ENCODE assay signal across 1 cellular context in the genomic region with DNA sequence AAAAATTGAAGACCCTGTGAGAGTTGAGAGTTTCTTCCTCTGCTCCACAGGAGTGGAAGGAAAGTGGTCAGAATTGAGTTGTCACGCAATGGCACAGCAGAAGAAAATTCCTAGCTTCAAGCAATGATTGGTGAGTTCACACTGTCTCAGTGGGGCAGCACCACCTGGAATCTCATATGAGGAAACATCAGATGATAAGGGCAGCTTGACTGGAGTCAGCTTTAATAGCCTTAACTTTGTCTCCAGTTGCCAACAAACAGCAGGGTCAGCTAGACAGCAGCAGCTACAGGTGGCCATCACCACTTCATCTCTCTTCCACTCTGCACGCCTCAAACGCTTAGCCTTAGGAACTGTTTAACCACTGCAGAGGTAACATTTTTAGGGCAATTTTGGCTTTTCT.
TF ChIP-seq lines count a peak whose summit lies in the region.

No MANE protein-coding gene starts in this region.

TF ChIP-seq in HEK293, 187 proteins besides CTCF, POLR2A, EP300 and RAD21 (continued from another document):
- TF ChIP-seq, protein P1, sequence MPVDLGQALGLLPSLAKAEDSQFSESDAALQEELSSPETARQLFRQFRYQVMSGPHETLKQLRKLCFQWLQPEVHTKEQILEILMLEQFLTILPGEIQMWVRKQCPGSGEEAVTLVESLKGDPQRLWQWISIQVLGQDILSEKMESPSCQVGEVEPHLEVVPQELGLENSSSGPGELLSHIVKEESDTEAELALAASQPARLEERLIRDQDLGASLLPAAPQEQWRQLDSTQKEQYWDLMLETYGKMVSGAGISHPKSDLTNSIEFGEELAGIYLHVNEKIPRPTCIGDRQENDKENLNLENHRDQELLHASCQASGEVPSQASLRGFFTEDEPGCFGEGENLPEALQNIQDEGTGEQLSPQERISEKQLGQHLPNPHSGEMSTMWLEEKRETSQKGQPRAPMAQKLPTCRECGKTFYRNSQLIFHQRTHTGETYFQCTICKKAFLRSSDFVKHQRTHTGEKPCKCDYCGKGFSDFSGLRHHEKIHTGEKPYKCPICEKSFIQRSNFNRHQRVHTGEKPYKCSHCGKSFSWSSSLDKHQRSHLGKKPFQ (tag by site-specific recombination; IDR thresholded peaks at IDR 0.05), result peak; percentile 72
- TF ChIP-seq ZNF610 (tag by site-specific recombination; IDR thresholded peaks at IDR 0.05; ENCODE audit: borderline replicate concordance) (no peak), ZNF600 (tag by site-specific recombination; IDR thresholded peaks at IDR 0.05) (0 out of 2 replicates have a peak, but pooled peaks have one; percentile 27), SCRT2 (tag by site-specific recombination; IDR thresholded peaks at IDR 0.05) (peak; percentile 95), ZBTB8A (tag by site-specific recombination; IDR thresholded peaks at IDR 0.05) (no peak), ZNF548 (tag by site-specific recombination; IDR thresholded peaks at IDR 0.05) (no peak)
- TF ChIP-seq, protein P2, sequence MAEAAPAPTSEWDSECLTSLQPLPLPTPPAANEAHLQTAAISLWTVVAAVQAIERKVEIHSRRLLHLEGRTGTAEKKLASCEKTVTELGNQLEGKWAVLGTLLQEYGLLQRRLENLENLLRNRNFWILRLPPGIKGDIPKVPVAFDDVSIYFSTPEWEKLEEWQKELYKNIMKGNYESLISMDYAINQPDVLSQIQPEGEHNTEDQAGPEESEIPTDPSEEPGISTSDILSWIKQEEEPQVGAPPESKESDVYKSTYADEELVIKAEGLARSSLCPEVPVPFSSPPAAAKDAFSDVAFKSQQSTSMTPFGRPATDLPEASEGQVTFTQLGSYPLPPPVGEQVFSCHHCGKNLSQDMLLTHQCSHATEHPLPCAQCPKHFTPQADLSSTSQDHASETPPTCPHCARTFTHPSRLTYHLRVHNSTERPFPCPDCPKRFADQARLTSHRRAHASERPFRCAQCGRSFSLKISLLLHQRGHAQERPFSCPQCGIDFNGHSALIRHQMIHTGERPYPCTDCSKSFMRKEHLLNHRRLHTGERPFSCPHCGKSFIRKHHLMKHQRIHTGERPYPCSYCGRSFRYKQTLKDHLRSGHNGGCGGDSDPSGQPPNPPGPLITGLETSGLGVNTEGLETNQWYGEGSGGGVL (tag by site-specific recombination; IDR thresholded peaks at IDR 0.05), result no peak
